ENCODE assay signal across 23 cellular contexts in genomic region chr14:75317148-75317547, GRCh38.
"Had no signal": no experiment of that assay in that cellular context is flagged by ENCODE, and none has a peak within 500 bp of the region (broad histone marks: within the 10 kb centered on the region; RNA-seq: fewer than 3 reads in every experiment).

No MANE protein-coding gene starts in this region.

- ATAC-seq: HepG2, Right ventricle myocardium inferior, SK-N-SH treated with all-trans-retinoic acid at 6 μM for 48 hours had no signal

- H3K36me3 ChIP-seq: SJCRH30 had no signal

- H3K27me3 Mint-ChIP-seq: IgD-negative memory B cell had no signal

- H3K4me3 Mint-ChIP-seq: IgD-negative memory B cell had no signal

- H3K9me3 Mint-ChIP-seq: IgD-negative memory B cell had no signal

- H3K27ac ChIP-seq: RWPE1, SJCRH30 had no signal

- H3K4me3 ChIP-seq: SJCRH30 had no signal

- DNase-seq: KBM-7, MV-4-11, NCI-H1048, NCI-H1105, NCI-H1417, NCI-H1436 treated with DMSO at 0.1 percent for 48 hours, NCI-H1694, NCI-H187 treated with DMSO at 0.1 percent for 48 hours, NCI-H2029 treated with DMSO at 0.1 percent for 48 hours, NCI-H2171 treated with DMSO at 0.1 percent for 48 hours, NCI-H2227 treated with DMSO at 0.1 percent for 48 hours, NCI-H446, NCI-H510A, NCI-H524 treated with DMSO at 0.1 percent for 48 hours, NCI-H69, NCI-H774, SHP77 treated with DMSO at 0.1 percent for 48 hours, SJCRH30 had no signal

- H3K9me3 ChIP-seq: SJCRH30 had no signal

- H3K4me1 ChIP-seq: SJCRH30 had no signal
